In the genomic region with DNA sequence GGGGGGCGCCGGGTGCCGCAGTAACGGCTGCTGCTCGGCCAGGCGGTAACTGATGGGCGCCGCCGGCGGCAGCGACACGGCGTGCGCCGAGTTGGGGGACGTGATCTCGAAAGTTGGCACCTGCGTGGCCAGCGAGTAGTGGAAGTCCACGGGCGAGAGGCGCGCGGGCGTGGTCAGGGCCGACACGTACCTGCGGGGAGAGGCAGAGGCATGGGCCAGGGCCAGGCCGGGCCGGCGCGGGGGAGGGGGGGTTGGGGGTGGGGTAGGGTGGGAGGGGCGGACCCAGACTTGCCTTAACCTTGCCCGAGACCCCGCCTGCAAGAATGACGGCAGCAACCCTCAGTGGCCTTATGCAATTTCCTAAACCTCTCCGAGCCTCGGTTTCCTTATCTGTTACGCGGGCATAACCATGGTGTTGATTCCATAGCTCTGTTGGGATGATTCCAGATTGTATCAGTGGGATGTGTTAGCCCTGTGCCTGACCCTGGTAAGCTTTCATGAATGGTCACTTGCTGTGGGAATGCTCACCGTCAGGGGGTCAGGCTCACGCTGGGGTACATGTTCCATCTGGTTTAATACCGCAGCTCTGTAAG, we compare ENCODE assay signal across 8 cellular contexts. TPM values are rescaled to one million over a fixed set of nuclear protein-coding genes. Genes with fewer than 3 reads are reported as not detected.
DNase-seq lines count a peak whose midpoint lies in the region; ATAC-seq lines count a peak whose summit lies in the region.

No MANE protein-coding gene starts in this region.

- ATAC-seq in HG03354 (IDR thresholded peaks at IDR 0.05; ENCODE audit: poor library complexity, severe bottlenecking, unreplicated experiment) (peak; percentile 20), HG03457 (IDR thresholded peaks at IDR 0.05; ENCODE audit: unreplicated experiment) (no peak)

- peak overlapping the region; percentile 85 for H3K4me3 Mint-ChIP-seq in activated naive CD8-positive, alpha-beta T cell
- peak overlapping the region; percentile 78 to 84 (median 82) for H3K4me3 Mint-ChIP-seq in immature natural killer cell

- peaks cover 17% of the 10 kb centered on the region for H3K4me1 Mint-ChIP-seq in activated naive CD8-positive, alpha-beta T cell (ENCODE audit: low read depth)
- peaks cover 15 to 19% of the 10 kb centered on the region in 2 donors for H3K4me1 Mint-ChIP-seq in immature natural killer cell

- H3K36me3 Mint-ChIP-seq in activated naive CD8-positive, alpha-beta T cell: no peaks in the 10 kb centered on the region
- no peaks in the 10 kb centered on the region for H3K36me3 Mint-ChIP-seq in immature natural killer cell

- peak overlapping the region; percentile 58 for H3K27ac Mint-ChIP-seq in activated naive CD8-positive, alpha-beta T cell
- H3K27ac Mint-ChIP-seq in immature natural killer cell: peak overlapping the region; percentile 65 to 91 (median 76)

- no peaks in the 10 kb centered on the region for H3K9me3 Mint-ChIP-seq in activated naive CD8-positive, alpha-beta T cell (ENCODE audit: low read depth)
- peaks cover 0 to 1% (median 0%) of the 10 kb centered on the region in 6 donors for H3K9me3 Mint-ChIP-seq in immature natural killer cell

- DNase-seq in Daoy (ENCODE audit: low read depth) (peak; percentile 21), immature natural killer cell (peak in 2 of 3 donors; percentile 39 to 41), NCI-H1092 treated with DMSO at 0.1 percent for 48 hours (lab: John Stamatoyannopoulos, UW) (no peak), NCI-H2107 (lab: John Stamatoyannopoulos, UW) (no peak)
- peak; percentile 5 for DNase-seq in stimulated activated CD8-positive, alpha-beta memory T cell treated with anti-CD3 and anti-CD28 coated beads, Interleukin-12 subunit alpha, Interleukin-12 subunit beta, amount 100 ng/mL, for 1 hour (ENCODE audit: low read depth)

- peaks cover 3% of the 10 kb centered on the region for H3K27me3 Mint-ChIP-seq in activated naive CD8-positive, alpha-beta T cell
- H3K27me3 Mint-ChIP-seq in immature natural killer cell (ENCODE audit: low read depth in 3 of 3): peaks cover 0 to 8% (median 2%) of the 10 kb centered on the region in 3 donors

RNA-seq across cellular contexts. Expression of a gene that starts 53.0 kb away (rescaled TPM):
- 0.18 and 0.40 TPM in 2 replicates for total RNA-seq in Daoy (2014; rRNA removed; shearing (Covaris generic))
- polyA plus RNA-seq in immature natural killer cell: under 1 TPM in 1 of 3 donors, not detected in 2; 0.14 TPM

Comparison
In these comparisons a context has a peak if more than half of its experiments do, and no peak if none do; other contexts are left out.
1. DNase-seq: peak in Daoy (single experiment), immature natural killer cell (2 of 3) and stimulated activated CD8-positive, alpha-beta memory T cell treated with anti-CD3 and anti-CD28 coated beads, Interleukin-12 subunit alpha, Interleukin-12 subunit beta, amount 100 ng/mL, for 1 hour (single experiment); none in NCI-H1092 treated with DMSO at 0.1 percent for 48 hours (single experiment) and NCI-H2107 (single experiment).